21 cellular contexts compared by ENCODE assay signal in the genomic region with DNA sequence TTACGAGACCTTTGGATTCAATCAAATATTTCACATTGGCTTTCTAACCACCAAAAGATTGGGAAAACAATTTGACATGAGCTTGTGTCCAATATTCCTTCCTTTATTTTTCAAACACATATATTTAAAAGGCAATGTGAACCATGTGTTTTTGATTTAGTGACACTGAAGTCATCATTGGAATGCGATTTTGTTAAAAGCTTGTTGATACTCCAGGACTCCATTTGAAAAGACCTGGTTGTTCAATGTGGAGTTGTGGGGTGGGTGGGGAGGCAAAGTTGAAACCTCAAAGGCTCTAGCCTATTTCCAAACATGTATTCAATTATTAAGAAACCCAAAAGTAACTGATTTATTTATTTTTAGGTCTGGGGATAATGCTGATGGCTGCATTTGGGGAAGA.
A peak's percentile ranks its signal among the peaks of the same experiment; 100 is the strongest.
DNase-seq lines count a peak whose midpoint lies in the region; ATAC-seq and TF ChIP-seq lines count a peak whose summit lies in the region.
"Had no signal": no experiment of that assay in that cellular context is flagged by ENCODE, and none has a peak within 500 bp of the region (broad histone marks: within the 10 kb centered on the region; RNA-seq: fewer than 3 reads in every experiment).

No MANE protein-coding gene starts in this region.

- H3K9me2 ChIP-seq in GM23248 (ENCODE audit: insufficient read depth), result 0 out of 2 replicates have a peak, but pooled peaks cover 3% of the 10 kb centered on the region

- in situ Hi-C loops in GM23248 (cut with MboI), result no loop called here
- in situ Hi-C loops in astrocyte of the spinal cord (cut with HindIII; ENCODE audit: low sequenced_read_pairs), result no loop called here
- in situ Hi-C loops in mammary epithelial cell (cut with MboI; ENCODE audit: low sequenced_read_pairs in 2 of 2), result no loop called here

- no peak overlapping the region for H3K4me3 ChIP-seq in GM23248
- H3K4me3 ChIP-seq in astrocyte of the spinal cord (ENCODE audit: low read depth, low read length), result no peak overlapping the region
- no peak overlapping the region for H3K4me3 ChIP-seq in fibroblast of the aortic adventitia (ENCODE audit: low read depth, low read length)
- no peak overlapping the region for H3K4me3 ChIP-seq in mammary epithelial cell (replicated peaks in 1 of 3; ENCODE audit: insufficient read depth in 1 of 3, low read depth in 2 of 3, low read length in 3 of 3)
- H3K4me3 ChIP-seq: GM12878, Peyer's patch had no signal

- CTCF ChIA-PET in mammary epithelial cell (lab: Charles Lee; ENCODE audit: low non-redundant PET), result no interaction called here

- H3K27me3 ChIP-seq in GM23248 (replicated peaks; ENCODE audit: insufficient read depth) (no peaks in the 10 kb centered on the region), mammary epithelial cell (ENCODE audit: insufficient read depth, low read length) (no peaks in the 10 kb centered on the region)
- H3K27me3 ChIP-seq: Peyer's patch had no signal

- peaks cover 18% of the 10 kb centered on the region; the same call in 1 of the 2 replicates for H3F3A ChIP-seq in GM23248 (ENCODE audit: insufficient read depth)

- TF ChIP-seq CTCF in astrocyte of the spinal cord (IDR thresholded peaks at IDR 0.05; ENCODE audit: low read depth, low read length) (no peak), fibroblast of the aortic adventitia (IDR thresholded peaks at IDR 0.05; ENCODE audit: insufficient read depth, low read length) (no peak), mammary epithelial cell (conservative IDR thresholded peaks at IDR 0.05 in 1 of 2, IDR thresholded peaks at IDR 0.05 in 1 of 2; ENCODE audit: extremely low read depth in 1 of 2, insufficient read depth in 1 of 2, low read depth in 1 of 2, low read length in 2 of 2) (no peak)

- H3K9me3 ChIP-seq in GM23248 (ENCODE audit: low read depth), result no peaks in the 10 kb centered on the region
- H3K9me3 ChIP-seq in mammary epithelial cell (replicated peaks; ENCODE audit: insufficient read depth, low read length), result no peaks in the 10 kb centered on the region
- H3K9me3 ChIP-seq: Peyer's patch had no signal

- dilution Hi-C loops in mammary epithelial cell (cut with HindIII; ENCODE audit: low sequenced_read_pairs), result loop anchor here (10.0 kb wide), 1 partner anchor 48 kb away; no protein-coding TSS in a partner anchor

- 36 to 39% methylated on average over 2 of the region's 2 CpGs for WGBS in GM23248 (ENCODE audit: low coverage in 1 of 2, low lambda C conversion rate in 2 of 2, missing lambda C conversion rate in 2 of 2), 2 experiments
- 100% methylated on average over 2 of the region's 2 CpGs for WGBS in mammary epithelial cell (ENCODE audit: low coverage, missing lambda C conversion rate)

- peak overlapping the region; percentile 8 for H3K4me2 ChIP-seq in GM23248 (ENCODE audit: unreplicated experiment)
- no peak overlapping the region for H3K4me2 ChIP-seq in mammary epithelial cell (ENCODE audit: insufficient read depth, low read depth, low read length)

- H2AFZ ChIP-seq in GM23248 (no peak overlapping the region), mammary epithelial cell (ENCODE audit: low read depth, low read length) (no peak overlapping the region)

- H4K20me1 ChIP-seq in GM23248 (ENCODE audit: insufficient read depth) (no peaks in the 10 kb centered on the region), mammary epithelial cell (ENCODE audit: insufficient read depth, low read length) (no peaks in the 10 kb centered on the region)

- H3K27ac ChIP-seq in GM23248, result no peak overlapping the region
- H3K27ac ChIP-seq in mammary epithelial cell (ENCODE audit: insufficient read depth, low read depth, low read length), result no peak overlapping the region
- H3K27ac ChIP-seq: Peyer's patch had no signal

- DNase-seq in GM23248 (peak; percentile 54), astrocyte of the spinal cord (ENCODE audit: low read depth, low spot score) (peak; percentile 18), fibroblast of the aortic adventitia (ENCODE audit: low read depth) (peak; percentile 64), SHP77 (lab: John Stamatoyannopoulos, UW) (no peak), left ventricle myocardium superior (no peak), mammary epithelial cell (no peak)
- DNase-seq: ACHN, DND-41, GDM1, HCEC 1CT, MM.1S, NCI-H1092 treated with DMSO at 0.1 percent for 48 hours, NCI-H146, NCI-H2029 treated with DMSO at 0.1 percent for 48 hours, NCI-H2171, NCI-H446 treated with DMSO at 0.1 percent for 48 hours, NCI-H69, Peyer's patch had no signal

- no peaks in the 10 kb centered on the region for H3K36me3 ChIP-seq in GM23248 (ENCODE audit: low read depth)
- no peaks in the 10 kb centered on the region for H3K36me3 ChIP-seq in mammary epithelial cell (ENCODE audit: insufficient read depth, low read length)
- H3K36me3 ChIP-seq: Peyer's patch had no signal

- H3K79me2 ChIP-seq in GM23248 (ENCODE audit: insufficient read depth), result no peaks in the 10 kb centered on the region
- no peaks in the 10 kb centered on the region for H3K79me2 ChIP-seq in mammary epithelial cell (ENCODE audit: insufficient read depth, low read length)

- no TSS peak for BruUV-seq in mammary epithelial cell (replicated peaks; lab: Mats Ljungman, UMichigan)

- intact Hi-C loops in left ventricle myocardium superior (cut with micrococcal nuclease) (no loop called here), mammary epithelial cell (cut with micrococcal nuclease) (no loop called here)

- ATAC-seq in left ventricle myocardium superior (no peak), GM21526 (IDR thresholded peaks at IDR 0.05; ENCODE audit: low FRiP score, unreplicated experiment) (no peak)
- ATAC-seq: GM12878, Right ventricle myocardium inferior had no signal

- peaks cover 29% of the 10 kb centered on the region for H3K4me1 ChIP-seq in GM23248 (ENCODE audit: insufficient read depth)
- peaks cover 6% of the 10 kb centered on the region for H3K4me1 ChIP-seq in mammary epithelial cell (ENCODE audit: insufficient read depth, low read length)
- H3K4me1 ChIP-seq: Peyer's patch had no signal

- H3K9ac ChIP-seq in GM23248 (no peak overlapping the region), mammary epithelial cell (ENCODE audit: insufficient read depth, low read length) (no peak overlapping the region)

Comparison
In these comparisons a context has a peak if more than half of its experiments do, and no peak if none do; other contexts are left out.
1. DNase-seq: peak in GM23248 (single experiment), astrocyte of the spinal cord (single experiment) and fibroblast of the aortic adventitia (single experiment); none in SHP77 (0 of 2), left ventricle myocardium superior (single experiment) and mammary epithelial cell (single experiment).